ENCODE assay signal across 19 cellular contexts in the genomic region with DNA sequence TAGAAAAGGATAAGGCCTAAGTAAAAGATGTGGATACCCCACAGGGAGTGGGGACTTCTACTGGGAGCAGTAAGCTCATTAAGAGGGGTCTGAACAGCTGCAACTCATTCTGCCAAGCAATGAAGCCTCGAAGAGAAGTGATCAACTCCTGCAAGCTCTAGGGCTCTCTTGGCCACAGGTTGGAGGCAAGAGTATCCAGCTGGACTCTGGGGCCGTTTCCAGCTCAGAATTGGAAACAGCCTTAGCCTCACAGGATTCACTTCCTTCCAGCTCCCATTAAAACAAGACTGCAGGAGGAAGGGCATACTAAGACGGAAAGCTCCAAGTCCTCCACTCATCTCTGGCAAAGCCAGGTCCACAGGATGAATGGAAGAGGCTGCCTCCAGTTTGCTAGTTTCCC.
DNase-seq lines count a peak whose midpoint lies in the region; ATAC-seq and TF ChIP-seq lines count a peak whose summit lies in the region.
"Had no signal": no experiment of that assay in that cellular context is flagged by ENCODE, and none has a peak within 500 bp of the region (broad histone marks: within the 10 kb centered on the region; RNA-seq: fewer than 3 reads in every experiment).

No MANE protein-coding gene starts in this region.

- TF ChIP-seq EP300 in gastroesophageal sphincter (IDR thresholded peaks at IDR 0.05) = no peak

- H3K27ac ChIP-seq in gastroesophageal sphincter (peak overlapping the region in 3 of 4 donors; percentile 18 to 66 (median 53)), testis (no peak overlapping the region), coronary artery (no peak overlapping the region)
- H3K27ac ChIP-seq: A549, GM23248, HL-60, KMS-11 had no signal

- intact Hi-C loops in testis (cut with DNase I; ENCODE audit: low total_unique reads) = no loop called here

- ATAC-seq in gastroesophageal sphincter (peak; percentile 23), GM18873 (IDR thresholded peaks at IDR 0.05; ENCODE audit: low FRiP score, unreplicated experiment) (no peak), HG03432 (IDR thresholded peaks at IDR 0.05; ENCODE audit: unreplicated experiment) (no peak)
- ATAC-seq: A549, Panc1 had no signal

- no peak for TF ChIP-seq CTCF in gastroesophageal sphincter (IDR thresholded peaks at IDR 0.05)
- TF ChIP-seq CTCF in testis (IDR thresholded peaks at IDR 0.05) = no peak
- TF ChIP-seq CTCF in coronary artery (IDR thresholded peaks at IDR 0.05) = no peak

- H3K9me3 ChIP-seq in adipocyte (ENCODE audit: control insufficient read depth, low read length) (no peaks in the 10 kb centered on the region), gastroesophageal sphincter (no peaks in the 10 kb centered on the region), testis (no peaks in the 10 kb centered on the region)
- H3K9me3 ChIP-seq: A549, Caco-2 had no signal

- DNase-seq in adipocyte (ENCODE audit: low read depth) (no peak), myocyte (ENCODE audit: low read depth) (peak; percentile 6), testis (peak; percentile 21), coronary artery (ENCODE audit: low spot score) (no peak)
- DNase-seq: Caco-2; CD4-positive, alpha-beta T cell; HCEC 1CT; NCI-H1417 treated with DMSO at 0.1 percent for 48 hours; NCI-H187 treated with DMSO at 0.1 percent for 48 hours; NCI-H2227 treated with DMSO at 0.1 percent for 48 hours; NCI-H510A treated with DMSO at 0.1 percent for 48 hours had no signal

- 20% methylated on average over 1 of the region's 3 CpGs; no CpG with 5 or more reads in 1 of the 2 donors for WGBS in gastroesophageal sphincter (ENCODE audit: low coverage in 1 of 2), 2 donors
- 64 to 81% methylated on average over 3 of the region's 3 CpGs for WGBS in testis, 2 donors

- H3K36me3 ChIP-seq in adipocyte (ENCODE audit: control insufficient read depth, insufficient read depth, low read length, severe bottlenecking) (no peaks in the 10 kb centered on the region), gastroesophageal sphincter (peaks cover 0 to 3% of the 10 kb centered on the region in 2 donors), testis (ENCODE audit: low read depth, missing control alignments) (no peaks in the 10 kb centered on the region)

- TF ChIP-seq POLR2A in gastroesophageal sphincter (IDR thresholded peaks at IDR 0.05) (no peak), testis (IDR thresholded peaks at IDR 0.05) (no peak)

- H3K4me1 ChIP-seq in adipocyte (ENCODE audit: control insufficient read depth, insufficient read depth, low read length) (peaks cover 38% of the 10 kb centered on the region), gastroesophageal sphincter (peaks cover 0 to 70% (median 5%) of the 10 kb centered on the region in 3 donors), testis (no peaks in the 10 kb centered on the region)
- H3K4me1 ChIP-seq: A549, Caco-2 had no signal

- H3K9ac ChIP-seq in adipocyte (ENCODE audit: low read length) = peak overlapping the region; percentile 9
- H3K9ac ChIP-seq: GM23248, KMS-11 had no signal

- peaks cover 19% of the 10 kb centered on the region for H3K27me3 ChIP-seq in adipocyte (replicated peaks; ENCODE audit: control insufficient read depth, insufficient read depth, low read length)
- no peaks in the 10 kb centered on the region for H3K27me3 ChIP-seq in gastroesophageal sphincter
- H3K27me3 ChIP-seq in testis = no peaks in the 10 kb centered on the region

- peak overlapping the region; percentile 8 for H3K4me3 ChIP-seq in adipocyte (ENCODE audit: low read length)
- H3K4me3 ChIP-seq in gastroesophageal sphincter = peak overlapping the region in 1 of 2 donors; percentile 14
- no peak overlapping the region for H3K4me3 ChIP-seq in testis
- H3K4me3 ChIP-seq in coronary artery = no peak overlapping the region
- H3K4me3 ChIP-seq: A549, GM23248 had no signal

Comparison
In these comparisons a context has a peak if more than half of its experiments do, and no peak if none do; other contexts are left out.
1. DNase-seq: peak in myocyte (single experiment) and testis (single experiment); none in adipocyte (single experiment) and coronary artery (single experiment).
2. H3K27ac ChIP-seq: peak in gastroesophageal sphincter (3 of 4); none in testis (0 of 2) and coronary artery (0 of 2).